ENCODE assay signal across 30 cellular contexts in the genomic region with DNA sequence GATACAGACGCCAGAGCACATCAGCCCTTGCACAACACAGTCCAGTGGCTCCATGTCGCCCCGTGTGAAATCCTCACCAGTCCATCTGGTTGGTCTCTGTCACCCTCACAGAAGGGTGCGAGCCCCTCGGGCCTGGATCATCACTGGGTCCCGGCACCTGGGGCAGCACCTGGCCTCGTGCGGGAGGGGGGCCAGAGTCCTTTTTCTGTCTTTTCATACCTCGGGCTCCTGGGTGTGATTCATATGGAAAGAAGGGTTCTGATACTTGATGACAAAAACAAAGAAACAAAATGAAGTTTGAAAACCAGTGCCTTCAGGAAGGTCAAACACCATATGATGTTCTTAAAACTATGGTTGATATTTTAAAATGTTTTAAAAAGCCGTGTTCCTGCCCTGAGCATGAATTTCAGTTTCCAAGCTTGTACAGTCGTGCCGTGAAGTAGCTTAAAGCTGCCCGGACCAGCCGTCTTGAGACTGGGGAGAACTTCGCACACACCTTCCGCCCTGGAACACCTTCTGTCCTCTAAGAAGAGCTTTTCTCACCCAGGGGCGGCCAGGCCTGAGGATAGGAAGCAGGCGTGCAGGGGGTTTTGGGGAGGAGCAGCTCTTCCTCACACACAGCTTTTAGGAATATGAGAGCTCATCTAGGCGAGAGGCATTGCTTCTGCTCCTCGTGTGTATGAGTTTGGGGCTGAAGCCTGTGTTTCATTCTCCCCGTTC. TPM values are rescaled to one million over a fixed set of nuclear protein-coding genes. Genes with fewer than 3 reads are reported as not detected.
DNase-seq lines count a peak whose midpoint lies in the region; ATAC-seq and TF ChIP-seq lines count a peak whose summit lies in the region.
"Had no signal": no experiment of that assay in that cellular context is flagged by ENCODE, and none has a peak within 500 bp of the region (broad histone marks: within the 10 kb centered on the region; RNA-seq: fewer than 3 reads in every experiment).

No MANE protein-coding gene starts in this region.

- POLR2A ChIA-PET in activated CD4-positive, alpha-beta T cell treated with anti-CD3 and anti-CD28 coated beads for 36 hours (lab: Charles Lee), result no interaction called here

- no peaks in the 10 kb centered on the region for H3K27me3 Mint-ChIP-seq in activated CD4-positive, alpha-beta T cell treated with anti-CD3 and anti-CD28 coated beads for 36 hours
- no peaks in the 10 kb centered on the region for H3K27me3 Mint-ChIP-seq in endothelial cell (ENCODE audit: unreplicated experiment)
- H3K27me3 Mint-ChIP-seq: activated CD8-positive, alpha-beta T cell treated with anti-CD3 and anti-CD28 coated beads for 36 hours; CD4-positive, CD25-positive, alpha-beta regulatory T cell; progenitor cell of endocrine pancreas had no signal

- TF ChIP-seq POLR2A in esophagus muscularis mucosa (IDR thresholded peaks at IDR 0.05; ENCODE audit: low read depth), result no peak

- TF ChIP-seq CTCF in OCI-LY3 (IDR thresholded peaks at IDR 0.05; ENCODE audit: low read depth, low read length), result no peak
- TF ChIP-seq CTCF in endothelial cell (IDR thresholded peaks at IDR 0.05; ENCODE audit: unreplicated experiment), result no peak
- no peak for TF ChIP-seq CTCF in esophagus muscularis mucosa (IDR thresholded peaks at IDR 0.05)

- H3K27me3 ChIP-seq in OCI-LY3 (ENCODE audit: low read depth, low read length), result no peaks in the 10 kb centered on the region
- H3K27me3 ChIP-seq in esophagus muscularis mucosa, result no peaks in the 10 kb centered on the region
- H3K27me3 ChIP-seq: breast epithelium, heart left ventricle, neutrophil, right lobe of liver, SJSA1, testis, vagina had no signal

- peaks cover 10% of the 10 kb centered on the region for H3K36me3 ChIP-seq in OCI-LY3 (replicated peaks; ENCODE audit: low read depth, low read length)
- peaks cover 9 to 57% (median 48%) of the 10 kb centered on the region in 4 donors for H3K36me3 ChIP-seq in esophagus muscularis mucosa
- H3K36me3 ChIP-seq: breast epithelium, SJSA1 had no signal

- H3K27ac ChIP-seq in OCI-LY3 (ENCODE audit: low read length), result no peak overlapping the region; the same call in 1 of the 2 replicates
- H3K27ac ChIP-seq in esophagus muscularis mucosa (replicated peaks in 1 of 4), result no peak overlapping the region
- H3K27ac ChIP-seq: 22Rv1, breast epithelium, heart left ventricle, HL-60, neutrophil, right lobe of liver, SJSA1, testis, vagina had no signal

- no peak overlapping the region for H3K27ac Mint-ChIP-seq in activated CD4-positive, alpha-beta T cell treated with anti-CD3 and anti-CD28 coated beads for 36 hours
- H3K27ac Mint-ChIP-seq in endothelial cell (ENCODE audit: unreplicated experiment), result no peak overlapping the region
- peak overlapping the region; percentile 48 for H3K27ac Mint-ChIP-seq in stimulated activated effector memory CD8-positive, alpha-beta T cell treated with anti-CD3 and anti-CD28 coated beads, Interleukin-12 subunit alpha, Interleukin-12 subunit beta, amount 100 ng/mL, for 72 hours
- H3K27ac Mint-ChIP-seq: activated CD8-positive, alpha-beta T cell treated with anti-CD3 and anti-CD28 coated beads for 36 hours; HFFc6; progenitor cell of endocrine pancreas had no signal

- H3K4me2 ChIP-seq in OCI-LY3 (ENCODE audit: low read length), result peak overlapping the region; percentile 24; the same call in 1 of the 2 replicates

- peaks cover 29% of the 10 kb centered on the region for H3K36me3 Mint-ChIP-seq in activated CD4-positive, alpha-beta T cell treated with anti-CD3 and anti-CD28 coated beads for 36 hours (ENCODE audit: low read depth)
- H3K36me3 Mint-ChIP-seq in endothelial cell (ENCODE audit: low read depth, unreplicated experiment), result peaks cover 20% of the 10 kb centered on the region
- peaks cover 42% of the 10 kb centered on the region for H3K36me3 Mint-ChIP-seq in stimulated activated effector memory CD8-positive, alpha-beta T cell treated with anti-CD3 and anti-CD28 coated beads, Interleukin-12 subunit alpha, Interleukin-12 subunit beta, amount 100 ng/mL, for 72 hours

- TF ChIP-seq EP300 in esophagus muscularis mucosa (IDR thresholded peaks at IDR 0.05), result no peak

- whole genome bisulfite sequencing in esophagus muscularis mucosa, result 88% methylated on average over 21 of the region's 21 CpGs

- H3K4me1 ChIP-seq in OCI-LY3 (ENCODE audit: low read length) (peaks cover 16% of the 10 kb centered on the region), esophagus muscularis mucosa (no peaks in the 10 kb centered on the region)
- H3K4me1 ChIP-seq: breast epithelium, heart left ventricle, right lobe of liver, SJSA1, testis, vagina had no signal

- H3K9me3 ChIP-seq in OCI-LY3 (ENCODE audit: insufficient read depth, low read length) (no peaks in the 10 kb centered on the region), esophagus muscularis mucosa (no peaks in the 10 kb centered on the region)
- H3K9me3 ChIP-seq: breast epithelium, heart left ventricle, neutrophil, right lobe of liver, SJSA1, testis, vagina had no signal

- H3K79me2 ChIP-seq in OCI-LY3 (ENCODE audit: low read length), result no peaks in the 10 kb centered on the region

- peak; percentile 16 for ATAC-seq in activated CD4-positive, alpha-beta T cell treated with anti-CD3 and anti-CD28 coated beads for 36 hours
- ATAC-seq in stimulated activated effector memory CD8-positive, alpha-beta T cell treated with anti-CD3 and anti-CD28 coated beads, Interleukin-12 subunit alpha, Interleukin-12 subunit beta, amount 100 ng/mL, for 72 hours, result peak; percentile 21
- no peak for ATAC-seq in HG03175 (IDR thresholded peaks at IDR 0.05; ENCODE audit: unreplicated experiment)
- ATAC-seq: activated CD4-positive, CD25-positive, alpha-beta regulatory T cell treated with anti-CD3 and anti-CD28 coated beads, Interleukin-2, amount 50 U/mL, for 24 hours; activated CD8-positive, alpha-beta T cell treated with anti-CD3 and anti-CD28 coated beads for 36 hours; heart left ventricle; stimulated activated naive CD8-positive, alpha-beta T cell treated with anti-CD3 and anti-CD28 coated beads, Interleukin-15, Interleukin-2, amounts not matched to agents 100 U/mL and 50 U/mL, for 24 hours had no signal

- H3K4me1 Mint-ChIP-seq in activated CD4-positive, alpha-beta T cell treated with anti-CD3 and anti-CD28 coated beads for 36 hours, result peaks cover 8% of the 10 kb centered on the region
- peaks cover 4% of the 10 kb centered on the region for H3K4me1 Mint-ChIP-seq in endothelial cell (ENCODE audit: unreplicated experiment)
- H3K4me1 Mint-ChIP-seq in stimulated activated effector memory CD8-positive, alpha-beta T cell treated with anti-CD3 and anti-CD28 coated beads, Interleukin-12 subunit alpha, Interleukin-12 subunit beta, amount 100 ng/mL, for 72 hours, result peaks cover 27% of the 10 kb centered on the region

- intact Hi-C loops in activated CD4-positive, alpha-beta T cell treated with anti-CD3 and anti-CD28 coated beads for 36 hours (cut with DNase I, micrococcal nuclease), result no loop called here
- intact Hi-C loops in esophagus muscularis mucosa (cut with DNase I), result no loop called here

- no peaks in the 10 kb centered on the region for H4K20me1 ChIP-seq in OCI-LY3 (ENCODE audit: insufficient read depth, low read length)

- H3K4me3 Mint-ChIP-seq in activated CD4-positive, alpha-beta T cell treated with anti-CD3 and anti-CD28 coated beads for 36 hours, result no peak overlapping the region
- peak overlapping the region; percentile 5 for H3K4me3 Mint-ChIP-seq in endothelial cell (ENCODE audit: unreplicated experiment)
- no peak overlapping the region for H3K4me3 Mint-ChIP-seq in stimulated activated effector memory CD8-positive, alpha-beta T cell treated with anti-CD3 and anti-CD28 coated beads, Interleukin-12 subunit alpha, Interleukin-12 subunit beta, amount 100 ng/mL, for 72 hours
- H3K4me3 Mint-ChIP-seq: activated CD8-positive, alpha-beta T cell treated with anti-CD3 and anti-CD28 coated beads for 36 hours; CD4-positive, CD25-positive, alpha-beta regulatory T cell; HFFc6 had no signal

- H3K9me3 Mint-ChIP-seq in activated CD4-positive, alpha-beta T cell treated with anti-CD3 and anti-CD28 coated beads for 36 hours (ENCODE audit: low read depth), result no peaks in the 10 kb centered on the region
- no peaks in the 10 kb centered on the region for H3K9me3 Mint-ChIP-seq in endothelial cell (ENCODE audit: unreplicated experiment)
- no peaks in the 10 kb centered on the region for H3K9me3 Mint-ChIP-seq in stimulated activated effector memory CD8-positive, alpha-beta T cell treated with anti-CD3 and anti-CD28 coated beads, Interleukin-12 subunit alpha, Interleukin-12 subunit beta, amount 100 ng/mL, for 72 hours
- H3K9me3 Mint-ChIP-seq: activated CD8-positive, alpha-beta T cell treated with anti-CD3 and anti-CD28 coated beads for 36 hours; CD4-positive, CD25-positive, alpha-beta regulatory T cell had no signal

- CTCF ChIA-PET in activated CD4-positive, alpha-beta T cell treated with anti-CD3 and anti-CD28 coated beads for 36 hours (lab: Charles Lee), result interaction anchor here (0.7 kb wide), 1 partner anchor 136 kb away, joined by 3 read pairs; no protein-coding TSS in a partner anchor

- DNase-seq in activated CD4-positive, alpha-beta T cell treated with anti-CD3 and anti-CD28 coated beads for 36 hours, result no peak
- no peak for DNase-seq in activated CD4-positive, alpha-beta T cell treated with anti-CD3 and anti-CD28 coated beads for 1 hour
- DNase-seq in endothelial cell (ENCODE audit: low spot score) (no peak), esophagus muscularis mucosa (ENCODE audit: extremely low spot score) (no peak), NCI-H1048 (lab: John Stamatoyannopoulos, UW) (no peak)
- no peak for DNase-seq in stimulated activated effector memory CD8-positive, alpha-beta T cell treated with anti-CD3 and anti-CD28 coated beads, Interleukin-12 subunit alpha, Interleukin-12 subunit beta, amount 100 ng/mL, for 72 hours (ENCODE audit: low spot score in 2 of 2)
- DNase-seq: activated CD8-positive, alpha-beta T cell treated with anti-CD3 and anti-CD28 coated beads for 36 hours; activated naive CD4-positive, alpha-beta T cell treated with Interleukin-2 at 50 U/mL for 16 hours; amniotic stem cell; CD4-positive, CD25-positive, alpha-beta regulatory T cell; effector CD8-positive, alpha-beta T cell; foreskin fibroblast; HFFc6; Kasumi-1; mammary epithelial cell; NCI-H526; stimulated activated naive CD8-positive, alpha-beta T cell treated with anti-CD3 and anti-CD28 coated beads, Interleukin-15, Interleukin-2, amounts not matched to agents 100 U/mL and 50 U/mL, for 24 hours; testis had no signal

- no peak overlapping the region for H3K4me3 ChIP-seq in OCI-LY3 (ENCODE audit: low read length)
- no peak overlapping the region for H3K4me3 ChIP-seq in esophagus muscularis mucosa
- H3K4me3 ChIP-seq: breast epithelium, heart left ventricle, right lobe of liver, SJSA1, testis, vagina had no signal

- no peak overlapping the region for H2AFZ ChIP-seq in OCI-LY3 (ENCODE audit: low read depth, low read length)

- H3K9ac ChIP-seq in OCI-LY3 (ENCODE audit: low read length), result no peak overlapping the region

RNA-seq across cellular contexts. Expression of a gene that starts 35.2 kb away (rescaled TPM):
- 10 to 100 TPM; 18.2 to 19.3 TPM for total RNA-seq in activated CD4-positive, alpha-beta T cell treated with anti-CD3 and anti-CD28 coated beads for 36 hours
- total RNA-seq in endothelial cell (ENCODE audit: unreplicated experiment), result 12.3 TPM
- total RNA-seq in esophagus muscularis mucosa, result 10 to 100 TPM in 1 of 4 donors, 1 to 10 TPM in 3; 5.4 to 11.1 (median 7.1) TPM
- total RNA-seq: HFFc6 had no signal

RNA-seq across cellular contexts. Expression of a gene that starts 52.8 kb away (rescaled TPM):
- total RNA-seq in activated CD4-positive, alpha-beta T cell treated with anti-CD3 and anti-CD28 coated beads for 36 hours, result under 1 TPM; 0.21 to 0.34 TPM
- total RNA-seq in endothelial cell (ENCODE audit: unreplicated experiment), result 0.82 TPM
- under 1 TPM in 3 of 4 donors, not detected in 1; 0.50 to 0.78 (median 0.57) TPM for total RNA-seq in esophagus muscularis mucosa
- total RNA-seq: activated CD8-positive, alpha-beta T cell treated with anti-CD3 and anti-CD28 coated beads for 36 hours; HFFc6; SJSA1; vagina had no signal
